ENCODE assay signal across 25 cellular contexts in the genomic region with DNA sequence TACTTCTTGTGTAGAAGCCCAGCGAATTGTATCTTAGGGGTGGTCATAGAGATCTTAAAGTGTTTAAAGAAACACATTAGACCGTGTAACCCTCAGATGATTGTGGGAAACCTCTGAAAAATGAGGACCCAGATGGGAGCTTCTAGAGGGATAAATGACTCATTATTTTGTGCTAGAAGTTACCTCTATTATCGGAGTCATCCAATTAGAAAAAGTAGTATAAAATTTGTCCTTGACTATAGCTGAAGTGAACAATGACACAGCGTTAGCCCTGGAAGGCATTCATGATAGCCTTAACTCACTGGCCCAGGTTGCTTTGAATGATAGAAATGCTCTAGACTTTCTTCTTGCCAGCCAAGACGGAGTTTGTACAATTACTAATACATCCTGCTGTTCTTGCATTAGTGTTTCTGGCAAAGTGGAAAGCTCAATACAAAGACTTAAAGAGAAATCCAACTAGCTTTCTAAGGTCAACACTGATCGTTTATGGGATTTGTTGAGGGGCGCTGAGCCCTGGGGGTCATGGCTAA.
"Had no signal": no experiment of that assay in that cellular context is flagged by ENCODE, and none has a peak within 500 bp of the region (broad histone marks: within the 10 kb centered on the region; RNA-seq: fewer than 3 reads in every experiment).

No MANE protein-coding gene starts in this region.

- H3K4me3 ChIP-seq: Peyer's patch, SJSA1 had no signal

- H3K27ac ChIP-seq: KMS-11, Peyer's patch, SJSA1, VCaP had no signal

- H3K4me1 ChIP-seq: Peyer's patch, SJSA1 had no signal

- H3K36me3 ChIP-seq: Peyer's patch, SJSA1 had no signal

- ATAC-seq: activated T-cell treated with anti-CD3 and anti-CD28 coated beads, Interleukin-2, amount 50 U/mL, for 4 hours; T-helper 17 cell had no signal

- DNase-seq: activated CD4-positive, alpha-beta memory T cell treated with anti-CD3 and anti-CD28 coated beads for 36 hours; activated CD4-positive, alpha-beta T cell treated with anti-CD3 and anti-CD28 coated beads, Interleukin-2, amount 10 ng/mL, durations not matched to agents 7 days and 5 days; activated CD4-positive, CD25-positive, alpha-beta regulatory T cell; activated CD8-positive, alpha-beta memory T cell treated with anti-CD3 and anti-CD28 coated beads for 24 hours; activated effector memory CD4-positive, alpha-beta T cell treated with anti-CD3 and anti-CD28 coated beads, Interleukin-2, amount 50 U/mL, for 16 hours; activated naive CD4-positive, alpha-beta T cell treated with Interleukin-2 at 50 U/mL for 16 hours; activated T-cell treated with anti-CD3 and anti-CD28 coated beads, Interleukin-2, amount 50 U/mL, for 4 hours; amygdala; central memory CD4-positive, alpha-beta T cell; MV-4-11; NCI-H1105; NCI-H1436 treated with DMSO at 0.1 percent for 48 hours; NCI-H187; NCI-H2081; NCI-H510A treated with DMSO at 0.1 percent for 48 hours; NCI-H69; NK-92 treated with Interleukin-12 subunit alpha and Interleukin-12 subunit beta, amount 100 ng/mL, for 24 hours; OCI-M1; Peyer's patch; SHP77; T-helper 17 cell; T-helper 9 cell had no signal

- H3K27me3 ChIP-seq: Peyer's patch, SJSA1 had no signal
